In genomic region chr22:45309422-45310227, GRCh38 we compare ENCODE assay signal across 8 cellular contexts. TPM values are rescaled to one million over a fixed set of nuclear protein-coding genes. Genes with fewer than 3 reads are reported as not detected.
DNase-seq lines count a peak whose midpoint lies in the region; ATAC-seq and TF ChIP-seq lines count a peak whose summit lies in the region.

TSS of gene FAM118A (plus strand) at chr22:45309934. CDS start at chr22:45322380, 12,446 bp downstream.

- no TSS peak for BruUV-seq in Panc1 (replicated peaks; lab: Mats Ljungman, UMichigan)

- intact Hi-C loops in Panc1 (cut with micrococcal nuclease; ENCODE audit: unreplicated experiment): no loop called here
- intact Hi-C loops in esophagus muscularis mucosa (cut with DNase I): loop anchor here (5.0 kb wide), 1 partner anchor 37 kb away; no protein-coding TSS in a partner anchor

- POLR2A ChIA-PET in Panc1 (lab: Charles Lee): no interaction called here

- H3K27ac ChIP-seq in Panc1 (ENCODE audit: low read length) (peak within 1 kb of the TSS; percentile 77), esophagus muscularis mucosa (replicated peaks in 1 of 4) (peak within 1 kb of the TSS; percentile 88 to 92 (median 91))

- peak within 1 kb of the TSS; percentile 93 for H3K27ac Mint-ChIP-seq in activated T-cell treated with anti-CD3 and anti-CD28 coated beads, Interleukin-2, amount 50 U/mL, for 72 hours

- ATAC-seq in GM21723 (IDR thresholded peaks at IDR 0.05; ENCODE audit: unreplicated experiment) (peak; percentile 75), Panc1 (peak; percentile 94)
- peak; percentile 85 to 86 for ATAC-seq in activated T-cell treated with anti-CD3 and anti-CD28 coated beads, Interleukin-2, amount 50 U/mL, for 72 hours (replicated peaks in 1 of 2)

- H3K27me3 ChIP-seq in Panc1 (ENCODE audit: control insufficient read depth, insufficient read depth, low read length) (no peaks in the 10 kb centered on the region), esophagus muscularis mucosa (no peaks in the 10 kb centered on the region)

- peak; percentile 74 for DNase-seq in DMS79 (lab: John Stamatoyannopoulos, UW)
- peak; percentile 86 for DNase-seq in KG1 (lab: John Stamatoyannopoulos, UW)
- DNase-seq in Panc1 (ENCODE audit: low read depth, low spot score): peak; percentile 18
- DNase-seq in activated T-cell treated with anti-CD3 and anti-CD28 coated beads, Interleukin-2, amount 50 U/mL, for 72 hours: peak; percentile 95 to 99
- DNase-seq in esophagus muscularis mucosa (ENCODE audit: extremely low spot score): peak; percentile 97
- DNase-seq in myocyte (ENCODE audit: low read depth): peak; percentile 91
- DNase-seq in stimulated activated CD8-positive, alpha-beta memory T cell treated with anti-CD3 and anti-CD28 coated beads, Interleukin-7, amount 100 ng/mL, for 4 hours (ENCODE audit: low read depth in 2 of 2): peak; percentile 85 to 94

- H3K27me3 Mint-ChIP-seq in activated T-cell treated with anti-CD3 and anti-CD28 coated beads, Interleukin-2, amount 50 U/mL, for 72 hours (ENCODE audit: low read depth): no peaks in the 10 kb centered on the region

- in situ Hi-C loops in Panc1 (cut with HindIII; ENCODE audit: low pct_unique_long_range_greater_than_20kb, low sequenced_read_pairs): no loop called here

- CTCF ChIA-PET in Panc1 (lab: Charles Lee): no interaction called here

- TF ChIP-seq CTCF in Panc1 (IDR thresholded peaks at IDR 0.05): no peak
- TF ChIP-seq CTCF in esophagus muscularis mucosa (IDR thresholded peaks at IDR 0.05): peak; percentile 13 to 24 (median 19)

- 11% methylated on average over 3 of the region's 95 CpGs for WGBS in esophagus muscularis mucosa

- peak within 1 kb of the TSS; percentile 93 to 94 for H3K4me3 Mint-ChIP-seq in activated T-cell treated with anti-CD3 and anti-CD28 coated beads, Interleukin-2, amount 50 U/mL, for 72 hours

- H3K4me3 ChIP-seq in Panc1 (ENCODE audit: low read depth in 2 of 2, low read length in 2 of 2) (peak within 1 kb of the TSS; percentile 70 to 72), esophagus muscularis mucosa (peak within 1 kb of the TSS; percentile 96 to 100 (median 98))

- H3K36me3 ChIP-seq in Panc1 (ENCODE audit: control insufficient read depth, insufficient read depth, low read length): peaks cover 2% of the 10 kb centered on the region; the same call in 1 of the 2 replicates
- no peaks in the 10 kb centered on the region for H3K36me3 ChIP-seq in esophagus muscularis mucosa

- H3K4me1 Mint-ChIP-seq in activated T-cell treated with anti-CD3 and anti-CD28 coated beads, Interleukin-2, amount 50 U/mL, for 72 hours (ENCODE audit: low read depth): peaks cover 53% of the 10 kb centered on the region

- TF ChIP-seq POLR2A in esophagus muscularis mucosa (IDR thresholded peaks at IDR 0.05; ENCODE audit: low read depth): peak; percentile 77

- peaks cover 0 to 5% of the 10 kb centered on the region in 2 donors for H3K36me3 Mint-ChIP-seq in activated T-cell treated with anti-CD3 and anti-CD28 coated beads, Interleukin-2, amount 50 U/mL, for 72 hours (ENCODE audit: insufficient read depth in 2 of 2)

- H3K9me3 ChIP-seq in Panc1 (ENCODE audit: control insufficient read depth, insufficient read depth, low read depth, low read length): no peaks in the 10 kb centered on the region
- H3K9me3 ChIP-seq in esophagus muscularis mucosa: no peaks in the 10 kb centered on the region

- no peak for TF ChIP-seq EP300 in esophagus muscularis mucosa (IDR thresholded peaks at IDR 0.05)

- peaks cover 7% of the 10 kb centered on the region; the same call in 1 of the 2 replicates for H3K4me1 ChIP-seq in Panc1 (ENCODE audit: control insufficient read depth, insufficient read depth, low read length)
- H3K4me1 ChIP-seq in esophagus muscularis mucosa: peaks cover 15 to 40% (median 33%) of the 10 kb centered on the region in 4 donors

- no peaks in the 10 kb centered on the region for H3K9me3 Mint-ChIP-seq in activated T-cell treated with anti-CD3 and anti-CD28 coated beads, Interleukin-2, amount 50 U/mL, for 72 hours

RNA-seq across cellular contexts. Expression of gene FAM118A, which starts in this region (rescaled TPM):
- 73.2 TPM for total RNA-seq in Panc1 (2021; ENCODE audit: unreplicated experiment)
- 58.0 TPM for polyA plus RNA-seq in Panc1 (2012; ENCODE audit: insufficient read length)
- 100 to 1,000 TPM in 1 of 2 donors, 10 to 100 TPM in 1; 50.1 to 130 TPM for total RNA-seq in activated T-cell treated with anti-CD3 and anti-CD28 coated beads, Interleukin-2, amount 50 U/mL, for 72 hours
- 10 to 100 TPM; 24.4 to 45.8 (median 32.1) TPM for total RNA-seq in esophagus muscularis mucosa
- total RNA-seq in myocyte: 12.3 and 12.7 TPM in 2 replicates
- polyA plus RNA-seq in myocyte (2012): 13.7 TPM

Comparison
In these comparisons a context has a peak if more than half of its experiments do, and no peak if none do; other contexts are left out.
1. Peak in every context shown above with its lines: DNase-seq, ATAC-seq, H3K4me3 ChIP-seq and H3K27ac ChIP-seq.
2. DNase-seq: peak in every context shown above with its lines; median percentile 97 in activated T-cell treated with anti-CD3 and anti-CD28 coated beads, Interleukin-2, amount 50 U/mL, for 72 hours; 97 in esophagus muscularis mucosa; 91 in myocyte; 90 in stimulated activated CD8-positive, alpha-beta memory T cell treated with anti-CD3 and anti-CD28 coated beads, Interleukin-7, amount 100 ng/mL, for 4 hours; 86 in KG1; 74 in DMS79; 18 in Panc1.